15 cellular contexts compared by ENCODE assay signal in genomic region chr1:121471517-121471916, GRCh38.
A peak's percentile ranks its signal among the peaks of the same experiment; 100 is the strongest.
DNase-seq lines count a peak whose midpoint lies in the region; ATAC-seq lines count a peak whose summit lies in the region.
"Had no signal": no experiment of that assay in that cellular context is flagged by ENCODE, and none has a peak within 500 bp of the region (broad histone marks: within the 10 kb centered on the region; RNA-seq: fewer than 3 reads in every experiment).

No MANE protein-coding gene starts in this region.

- DNase-seq in NCI-H526 (lab: John Stamatoyannopoulos, UW) (peak; percentile 29 to 51), NOMO-1 (lab: John Stamatoyannopoulos, UW; ENCODE audit: unreplicated experiment in 2 of 2) (no peak), NCI-H524 treated with DMSO at 0.1 percent for 48 hours (lab: John Stamatoyannopoulos, UW) (no peak), A172 (ENCODE audit: low spot score) (no peak), NCI-H1092 (lab: John Stamatoyannopoulos, UW) (no peak)
- DNase-seq: activated CD4-positive, alpha-beta T cell treated with anti-CD3 and anti-CD28 coated beads for 4 hours; activated naive CD4-positive, alpha-beta T cell treated with anti-CD3 and anti-CD28 coated beads, Interleukin-2, amount 10 ng/mL, durations not matched to agents 7 days and 5 days; AML-193; DMS79 treated with DMSO at 0.1 percent for 48 hours; erythroblast; NCI-H1930; SW 1271 had no signal

- ATAC-seq in GM18517 (IDR thresholded peaks at IDR 0.05; ENCODE audit: unreplicated experiment) (peak; percentile 88), GM19463 (IDR thresholded peaks at IDR 0.05; ENCODE audit: unreplicated experiment) (peak; percentile 99), HG02938 (IDR thresholded peaks at IDR 0.05; ENCODE audit: unreplicated experiment) (peak; percentile 100)

Comparison
In these comparisons a context has a peak if more than half of its experiments do, and no peak if none do; other contexts are left out.
1. DNase-seq: peak in NCI-H526 (2 of 2); none in NOMO-1 (0 of 2), NCI-H524 treated with DMSO at 0.1 percent for 48 hours (single experiment), A172 (single experiment) and NCI-H1092 (single experiment).
2. Peak in every context shown above with its lines, with median percentiles within 50 percentile points of each other: ATAC-seq.